1 cellular context compared by ENCODE assay signal in genomic region chr11:46112961-46113617, GRCh38.
TF ChIP-seq lines count a peak whose summit lies in the region.

No MANE protein-coding gene starts in this region.

TF ChIP-seq in K562, 482 proteins besides CTCF, POLR2A, EP300 and RAD21 (continued from another document and continues in another):
- TF ChIP-seq TOE1 (IDR thresholded peaks at IDR 0.05; ENCODE audit: borderline replicate concordance): no peak
- TF ChIP-seq TOE1 (CRISPR knock-in tag; IDR thresholded peaks at IDR 0.05; ENCODE audit: borderline replicate concordance, low read depth): no peak
- TF ChIP-seq GABPB1 (CRISPR knock-in tag; IDR thresholded peaks at IDR 0.05): no peak; the same call in 1 of the 2 replicates
- no peak for TF ChIP-seq ZNF212 (CRISPR knock-in tag; IDR thresholded peaks at IDR 0.05)
- no peak for TF ChIP-seq GATA2 (CRISPR knock-in tag; IDR thresholded peaks at IDR 0.05)
- no peak for TF ChIP-seq TARDBP (IDR thresholded peaks at IDR 0.05)
- no peak for TF ChIP-seq ZBTB17 (CRISPR knock-in tag; IDR thresholded peaks at IDR 0.05)
- no peak for TF ChIP-seq TCF3 (CRISPR knock-in tag; IDR thresholded peaks at IDR 0.05)
- no peak for TF ChIP-seq NR2F6 (CRISPR knock-in tag; IDR thresholded peaks at IDR 0.05)
- no peak for TF ChIP-seq BRF2 (IDR thresholded peaks at IDR 0.05; ENCODE audit: borderline replicate concordance, insufficient read depth, insufficient read length)
- no peak for TF ChIP-seq ZZZ3 (IDR thresholded peaks at IDR 0.05)
- peak; percentile 94 for TF ChIP-seq MBD2 (IDR thresholded peaks at IDR 0.05; ENCODE audit: borderline replicate concordance, low read depth)
- TF ChIP-seq EWSR1 (IDR thresholded peaks at IDR 0.05; ENCODE audit: borderline replicate concordance, low read depth, partially characterized antibody): no peak
- TF ChIP-seq, protein P1, sequence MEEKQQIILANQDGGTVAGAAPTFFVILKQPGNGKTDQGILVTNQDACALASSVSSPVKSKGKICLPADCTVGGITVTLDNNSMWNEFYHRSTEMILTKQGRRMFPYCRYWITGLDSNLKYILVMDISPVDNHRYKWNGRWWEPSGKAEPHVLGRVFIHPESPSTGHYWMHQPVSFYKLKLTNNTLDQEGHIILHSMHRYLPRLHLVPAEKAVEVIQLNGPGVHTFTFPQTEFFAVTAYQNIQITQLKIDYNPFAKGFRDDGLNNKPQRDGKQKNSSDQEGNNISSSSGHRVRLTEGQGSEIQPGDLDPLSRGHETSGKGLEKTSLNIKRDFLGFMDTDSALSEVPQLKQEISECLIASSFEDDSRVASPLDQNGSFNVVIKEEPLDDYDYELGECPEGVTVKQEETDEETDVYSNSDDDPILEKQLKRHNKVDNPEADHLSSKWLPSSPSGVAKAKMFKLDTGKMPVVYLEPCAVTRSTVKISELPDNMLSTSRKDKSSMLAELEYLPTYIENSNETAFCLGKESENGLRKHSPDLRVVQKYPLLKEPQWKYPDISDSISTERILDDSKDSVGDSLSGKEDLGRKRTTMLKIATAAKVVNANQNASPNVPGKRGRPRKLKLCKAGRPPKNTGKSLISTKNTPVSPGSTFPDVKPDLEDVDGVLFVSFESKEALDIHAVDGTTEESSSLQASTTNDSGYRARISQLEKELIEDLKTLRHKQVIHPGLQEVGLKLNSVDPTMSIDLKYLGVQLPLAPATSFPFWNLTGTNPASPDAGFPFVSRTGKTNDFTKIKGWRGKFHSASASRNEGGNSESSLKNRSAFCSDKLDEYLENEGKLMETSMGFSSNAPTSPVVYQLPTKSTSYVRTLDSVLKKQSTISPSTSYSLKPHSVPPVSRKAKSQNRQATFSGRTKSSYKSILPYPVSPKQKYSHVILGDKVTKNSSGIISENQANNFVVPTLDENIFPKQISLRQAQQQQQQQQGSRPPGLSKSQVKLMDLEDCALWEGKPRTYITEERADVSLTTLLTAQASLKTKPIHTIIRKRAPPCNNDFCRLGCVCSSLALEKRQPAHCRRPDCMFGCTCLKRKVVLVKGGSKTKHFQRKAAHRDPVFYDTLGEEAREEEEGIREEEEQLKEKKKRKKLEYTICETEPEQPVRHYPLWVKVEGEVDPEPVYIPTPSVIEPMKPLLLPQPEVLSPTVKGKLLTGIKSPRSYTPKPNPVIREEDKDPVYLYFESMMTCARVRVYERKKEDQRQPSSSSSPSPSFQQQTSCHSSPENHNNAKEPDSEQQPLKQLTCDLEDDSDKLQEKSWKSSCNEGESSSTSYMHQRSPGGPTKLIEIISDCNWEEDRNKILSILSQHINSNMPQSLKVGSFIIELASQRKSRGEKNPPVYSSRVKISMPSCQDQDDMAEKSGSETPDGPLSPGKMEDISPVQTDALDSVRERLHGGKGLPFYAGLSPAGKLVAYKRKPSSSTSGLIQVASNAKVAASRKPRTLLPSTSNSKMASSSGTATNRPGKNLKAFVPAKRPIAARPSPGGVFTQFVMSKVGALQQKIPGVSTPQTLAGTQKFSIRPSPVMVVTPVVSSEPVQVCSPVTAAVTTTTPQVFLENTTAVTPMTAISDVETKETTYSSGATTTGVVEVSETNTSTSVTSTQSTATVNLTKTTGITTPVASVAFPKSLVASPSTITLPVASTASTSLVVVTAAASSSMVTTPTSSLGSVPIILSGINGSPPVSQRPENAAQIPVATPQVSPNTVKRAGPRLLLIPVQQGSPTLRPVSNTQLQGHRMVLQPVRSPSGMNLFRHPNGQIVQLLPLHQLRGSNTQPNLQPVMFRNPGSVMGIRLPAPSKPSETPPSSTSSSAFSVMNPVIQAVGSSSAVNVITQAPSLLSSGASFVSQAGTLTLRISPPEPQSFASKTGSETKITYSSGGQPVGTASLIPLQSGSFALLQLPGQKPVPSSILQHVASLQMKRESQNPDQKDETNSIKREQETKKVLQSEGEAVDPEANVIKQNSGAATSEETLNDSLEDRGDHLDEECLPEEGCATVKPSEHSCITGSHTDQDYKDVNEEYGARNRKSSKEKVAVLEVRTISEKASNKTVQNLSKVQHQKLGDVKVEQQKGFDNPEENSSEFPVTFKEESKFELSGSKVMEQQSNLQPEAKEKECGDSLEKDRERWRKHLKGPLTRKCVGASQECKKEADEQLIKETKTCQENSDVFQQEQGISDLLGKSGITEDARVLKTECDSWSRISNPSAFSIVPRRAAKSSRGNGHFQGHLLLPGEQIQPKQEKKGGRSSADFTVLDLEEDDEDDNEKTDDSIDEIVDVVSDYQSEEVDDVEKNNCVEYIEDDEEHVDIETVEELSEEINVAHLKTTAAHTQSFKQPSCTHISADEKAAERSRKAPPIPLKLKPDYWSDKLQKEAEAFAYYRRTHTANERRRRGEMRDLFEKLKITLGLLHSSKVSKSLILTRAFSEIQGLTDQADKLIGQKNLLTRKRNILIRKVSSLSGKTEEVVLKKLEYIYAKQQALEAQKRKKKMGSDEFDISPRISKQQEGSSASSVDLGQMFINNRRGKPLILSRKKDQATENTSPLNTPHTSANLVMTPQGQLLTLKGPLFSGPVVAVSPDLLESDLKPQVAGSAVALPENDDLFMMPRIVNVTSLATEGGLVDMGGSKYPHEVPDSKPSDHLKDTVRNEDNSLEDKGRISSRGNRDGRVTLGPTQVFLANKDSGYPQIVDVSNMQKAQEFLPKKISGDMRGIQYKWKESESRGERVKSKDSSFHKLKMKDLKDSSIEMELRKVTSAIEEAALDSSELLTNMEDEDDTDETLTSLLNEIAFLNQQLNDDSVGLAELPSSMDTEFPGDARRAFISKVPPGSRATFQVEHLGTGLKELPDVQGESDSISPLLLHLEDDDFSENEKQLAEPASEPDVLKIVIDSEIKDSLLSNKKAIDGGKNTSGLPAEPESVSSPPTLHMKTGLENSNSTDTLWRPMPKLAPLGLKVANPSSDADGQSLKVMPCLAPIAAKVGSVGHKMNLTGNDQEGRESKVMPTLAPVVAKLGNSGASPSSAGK (IDR thresholded peaks at IDR 0.05): no peak
- peak; percentile 53 for TF ChIP-seq HNRNPLL (IDR thresholded peaks at IDR 0.05; ENCODE audit: low read depth, low read length, poor library complexity, severe bottlenecking)
- no peak for TF ChIP-seq TSHZ1 (CRISPR knock-in tag; IDR thresholded peaks at IDR 0.05)
- TF ChIP-seq DEAF1 (CRISPR knock-in tag; IDR thresholded peaks at IDR 0.05): no peak
- TF ChIP-seq PHB (CRISPR knock-in tag; IDR thresholded peaks at IDR 0.05): no peak
- no peak for TF ChIP-seq HOXB6 (CRISPR knock-in tag; IDR thresholded peaks at IDR 0.05; ENCODE audit: borderline replicate concordance)
- TF ChIP-seq, protein P2, sequence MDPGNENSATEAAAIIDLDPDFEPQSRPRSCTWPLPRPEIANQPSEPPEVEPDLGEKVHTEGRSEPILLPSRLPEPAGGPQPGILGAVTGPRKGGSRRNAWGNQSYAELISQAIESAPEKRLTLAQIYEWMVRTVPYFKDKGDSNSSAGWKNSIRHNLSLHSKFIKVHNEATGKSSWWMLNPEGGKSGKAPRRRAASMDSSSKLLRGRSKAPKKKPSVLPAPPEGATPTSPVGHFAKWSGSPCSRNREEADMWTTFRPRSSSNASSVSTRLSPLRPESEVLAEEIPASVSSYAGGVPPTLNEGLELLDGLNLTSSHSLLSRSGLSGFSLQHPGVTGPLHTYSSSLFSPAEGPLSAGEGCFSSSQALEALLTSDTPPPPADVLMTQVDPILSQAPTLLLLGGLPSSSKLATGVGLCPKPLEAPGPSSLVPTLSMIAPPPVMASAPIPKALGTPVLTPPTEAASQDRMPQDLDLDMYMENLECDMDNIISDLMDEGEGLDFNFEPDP (CRISPR knock-in tag; IDR thresholded peaks at IDR 0.05): no peak
- no peak for TF ChIP-seq SRSF1 (IDR thresholded peaks at IDR 0.05; ENCODE audit: low read depth, low read length)
- TF ChIP-seq PML (IDR thresholded peaks at IDR 0.05; ENCODE audit: low read length): no peak
- no peak for TF ChIP-seq CBFB (CRISPR knock-in tag; IDR thresholded peaks at IDR 0.05)
- TF ChIP-seq RNF2 (IDR thresholded peaks at IDR 0.05): peak; percentile 33; the same call in 1 of the 2 replicates
- TF ChIP-seq ZNF23 (CRISPR knock-in tag; IDR thresholded peaks at IDR 0.05): no peak
- peak; percentile 43; the same call in 1 of the 2 replicates for TF ChIP-seq ZNF395 (CRISPR knock-in tag; IDR thresholded peaks at IDR 0.05)
- TF ChIP-seq KLF1 (tag; IDR thresholded peaks at IDR 0.05): no peak
- no peak for TF ChIP-seq HLTF (IDR thresholded peaks at IDR 0.05)
- no peak for TF ChIP-seq ARID1B (IDR thresholded peaks at IDR 0.05)
- no peak for TF ChIP-seq ZFPM2 (CRISPR knock-in tag; IDR thresholded peaks at IDR 0.05)
- TF ChIP-seq, protein P3, sequence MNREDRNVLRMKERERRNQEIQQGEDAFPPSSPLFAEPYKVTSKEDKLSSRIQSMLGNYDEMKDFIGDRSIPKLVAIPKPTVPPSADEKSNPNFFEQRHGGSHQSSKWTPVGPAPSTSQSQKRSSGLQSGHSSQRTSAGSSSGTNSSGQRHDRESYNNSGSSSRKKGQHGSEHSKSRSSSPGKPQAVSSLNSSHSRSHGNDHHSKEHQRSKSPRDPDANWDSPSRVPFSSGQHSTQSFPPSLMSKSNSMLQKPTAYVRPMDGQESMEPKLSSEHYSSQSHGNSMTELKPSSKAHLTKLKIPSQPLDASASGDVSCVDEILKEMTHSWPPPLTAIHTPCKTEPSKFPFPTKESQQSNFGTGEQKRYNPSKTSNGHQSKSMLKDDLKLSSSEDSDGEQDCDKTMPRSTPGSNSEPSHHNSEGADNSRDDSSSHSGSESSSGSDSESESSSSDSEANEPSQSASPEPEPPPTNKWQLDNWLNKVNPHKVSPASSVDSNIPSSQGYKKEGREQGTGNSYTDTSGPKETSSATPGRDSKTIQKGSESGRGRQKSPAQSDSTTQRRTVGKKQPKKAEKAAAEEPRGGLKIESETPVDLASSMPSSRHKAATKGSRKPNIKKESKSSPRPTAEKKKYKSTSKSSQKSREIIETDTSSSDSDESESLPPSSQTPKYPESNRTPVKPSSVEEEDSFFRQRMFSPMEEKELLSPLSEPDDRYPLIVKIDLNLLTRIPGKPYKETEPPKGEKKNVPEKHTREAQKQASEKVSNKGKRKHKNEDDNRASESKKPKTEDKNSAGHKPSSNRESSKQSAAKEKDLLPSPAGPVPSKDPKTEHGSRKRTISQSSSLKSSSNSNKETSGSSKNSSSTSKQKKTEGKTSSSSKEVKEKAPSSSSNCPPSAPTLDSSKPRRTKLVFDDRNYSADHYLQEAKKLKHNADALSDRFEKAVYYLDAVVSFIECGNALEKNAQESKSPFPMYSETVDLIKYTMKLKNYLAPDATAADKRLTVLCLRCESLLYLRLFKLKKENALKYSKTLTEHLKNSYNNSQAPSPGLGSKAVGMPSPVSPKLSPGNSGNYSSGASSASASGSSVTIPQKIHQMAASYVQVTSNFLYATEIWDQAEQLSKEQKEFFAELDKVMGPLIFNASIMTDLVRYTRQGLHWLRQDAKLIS (CRISPR knock-in tag; IDR thresholded peaks at IDR 0.05): no peak
- no peak for TF ChIP-seq HIVEP1 (CRISPR knock-in tag; IDR thresholded peaks at IDR 0.05)
